10 cellular contexts compared by ENCODE assay signal in genomic region chr4:144575181-144575580, GRCh38.
DNase-seq lines count a peak whose midpoint lies in the region; ATAC-seq, FAIRE-seq and TF ChIP-seq lines count a peak whose summit lies in the region.
"Had no signal": no experiment of that assay in that cellular context is flagged by ENCODE, and none has a peak within 500 bp of the region (broad histone marks: within the 10 kb centered on the region; RNA-seq: fewer than 3 reads in every experiment).

No MANE protein-coding gene starts in this region.

- H3K27me3 ChIP-seq in A673 (replicated peaks; ENCODE audit: insufficient read depth, low read depth, low read length, poor library complexity), result no peaks in the 10 kb centered on the region

- DNase-seq in A673 (ENCODE audit: low spot score) (peak; percentile 21), NCI-H524 (lab: John Stamatoyannopoulos, UW) (peak; percentile 78 to 93), frontal cortex (ENCODE audit: low spot score in 2 of 2) (peak; percentile 3 to 7), SIG-M5 (lab: John Stamatoyannopoulos, UW) (no peak), HPDE6-E6E7 (ENCODE audit: extremely low spot score) (no peak)
- no peak for DNase-seq in activated T-cell treated with anti-CD3 and anti-CD28 coated beads, Interleukin-2, amount 50 U/mL, for 1 hour
- DNase-seq: Caco-2, PC-9 had no signal

- no peaks in the 10 kb centered on the region for H3K36me3 ChIP-seq in A673 (ENCODE audit: insufficient read depth, low read length, poor library complexity, severe bottlenecking)

- peak; percentile 3 for FAIRE-seq in frontal cortex (lab: Jason Lieb, UNC)

- POLR2A ChIA-PET in A673 (lab: Charles Lee; ENCODE audit: low non-redundant PET), result no interaction called here

- no TSS peak for BruUV-seq in A673 (replicated peaks; lab: Mats Ljungman, UMichigan)

- H3K27ac ChIP-seq in A673 (ENCODE audit: low read depth, low read length, poor library complexity, severe bottlenecking), result no peak overlapping the region
- H3K27ac ChIP-seq: PC-9 had no signal

- CTCF ChIA-PET in A673 (lab: Charles Lee), result no interaction called here

- no peaks in the 10 kb centered on the region for H3K4me1 ChIP-seq in A673 (ENCODE audit: insufficient read depth, low read length, poor library complexity, severe bottlenecking)
- H3K4me1 ChIP-seq: Caco-2 had no signal

- TF ChIP-seq CTCF in A673 (conservative IDR thresholded peaks at IDR 0.05; ENCODE audit: low read depth, low read length), result 0 out of 2 replicates have a peak, but pooled peaks have one; percentile 15

- peak; percentile 54 for ATAC-seq in GM21367 (IDR thresholded peaks at IDR 0.05; ENCODE audit: unreplicated experiment)
- no peak for ATAC-seq in HG03439 (IDR thresholded peaks at IDR 0.05; ENCODE audit: unreplicated experiment)

- intact Hi-C loops in A673 (cut with micrococcal nuclease; ENCODE audit: unreplicated experiment), result no loop called here

- H3K4me3 ChIP-seq in A673 (ENCODE audit: low read depth, low read length, poor library complexity, severe bottlenecking), result no peak overlapping the region
- H3K4me3 ChIP-seq: PC-9 had no signal

- no peaks in the 10 kb centered on the region for H3K9me3 ChIP-seq in A673 (ENCODE audit: low read depth, low read length, poor library complexity, severe bottlenecking)
- H3K9me3 ChIP-seq: Caco-2 had no signal

Comparison
In these comparisons a context has a peak if more than half of its experiments do, and no peak if none do; other contexts are left out.
1. DNase-seq: peak in A673 (single experiment), NCI-H524 (2 of 2) and frontal cortex (2 of 2); none in SIG-M5 (single experiment), HPDE6-E6E7 (single experiment) and activated T-cell treated with anti-CD3 and anti-CD28 coated beads, Interleukin-2, amount 50 U/mL, for 1 hour (single experiment).